In genomic region chr3:18870074-18870640, GRCh38 we compare ENCODE assay signal across 22 cellular contexts.
DNase-seq lines count a peak whose midpoint lies in the region; ATAC-seq and TF ChIP-seq lines count a peak whose summit lies in the region.
"Had no signal": no experiment of that assay in that cellular context is flagged by ENCODE, and none has a peak within 500 bp of the region (broad histone marks: within the 10 kb centered on the region; RNA-seq: fewer than 3 reads in every experiment).

No MANE protein-coding gene starts in this region.

- no peaks in the 10 kb centered on the region for H3K36me3 ChIP-seq in SK-N-SH (replicated peaks in 1 of 2; ENCODE audit: control insufficient read depth in 1 of 2, insufficient read depth in 2 of 2, low read length in 1 of 2)
- H3K36me3 ChIP-seq in tibial nerve, result no peaks in the 10 kb centered on the region
- H3K36me3 ChIP-seq: BLaER1 treated with 17β-estradiol and CSF1 and Interleukin-3, amounts not matched to agents 10 nM and 100 nM had no signal

- intact Hi-C loops in activated T-helper 2 cell treated with anti-CD3 and anti-CD28 coated beads, Interferon-gamma antibody, Interleukin-2, Interleukin-4, amounts not matched to agents 10 μg/mL and 5 μg/mL and 100 μg/mL, durations not matched to agents 14 hours and 24 hours and 36 hours (cut with micrococcal nuclease), result loop anchor here (1.0 to 10.0 kb wide), 6 partner anchors 40 to 314 kb away; no protein-coding TSS in a partner anchor
- intact Hi-C loops in lower leg skin (cut with DNase I; ENCODE audit: low total_unique reads), result no loop called here

- H3K79me2 ChIP-seq in SK-N-SH (ENCODE audit: insufficient read depth), result no peaks in the 10 kb centered on the region

- no peaks in the 10 kb centered on the region for H3K9me3 Mint-ChIP-seq in activated T-cell treated with anti-CD3 and anti-CD28 coated beads, Interleukin-2, amount 50 U/mL, for 4 hours
- no peaks in the 10 kb centered on the region for H3K9me3 Mint-ChIP-seq in activated T-helper 2 cell treated with anti-CD3 and anti-CD28 coated beads, Interferon-gamma antibody, Interleukin-2, Interleukin-4, amounts not matched to agents 10 μg/mL and 5 μg/mL and 100 μg/mL, durations not matched to agents 14 hours and 24 hours and 36 hours
- H3K9me3 Mint-ChIP-seq in stimulated activated effector memory CD8-positive, alpha-beta T cell treated with anti-CD3 and anti-CD28 coated beads, Interleukin-12 subunit alpha, Interleukin-12 subunit beta, amount 100 ng/mL, for 72 hours, result no peaks in the 10 kb centered on the region

- TF ChIP-seq EP300 in SK-N-SH (IDR thresholded peaks at IDR 0.05; ENCODE audit: borderline replicate concordance in 1 of 2, low read depth in 1 of 2, low read length in 1 of 2) (no peak), tibial nerve (IDR thresholded peaks at IDR 0.05) (no peak)

- TF ChIP-seq CTCF in SK-N-SH (IDR thresholded peaks at IDR 0.05), result no peak
- TF ChIP-seq CTCF in lower leg skin (IDR thresholded peaks at IDR 0.05), result no peak
- no peak for TF ChIP-seq CTCF in tibial nerve (IDR thresholded peaks at IDR 0.05)

- peaks cover 30% of the 10 kb centered on the region for H3K4me1 Mint-ChIP-seq in activated T-cell treated with anti-CD3 and anti-CD28 coated beads, Interleukin-2, amount 50 U/mL, for 4 hours (ENCODE audit: low read depth)
- H3K4me1 Mint-ChIP-seq in activated T-helper 2 cell treated with anti-CD3 and anti-CD28 coated beads, Interferon-gamma antibody, Interleukin-2, Interleukin-4, amounts not matched to agents 10 μg/mL and 5 μg/mL and 100 μg/mL, durations not matched to agents 14 hours and 24 hours and 36 hours (ENCODE audit: low read depth), result peaks cover 41% of the 10 kb centered on the region
- peaks cover 18% of the 10 kb centered on the region for H3K4me1 Mint-ChIP-seq in stimulated activated effector memory CD8-positive, alpha-beta T cell treated with anti-CD3 and anti-CD28 coated beads, Interleukin-12 subunit alpha, Interleukin-12 subunit beta, amount 100 ng/mL, for 72 hours

- peak overlapping the region; percentile 71 for H3K27ac Mint-ChIP-seq in activated T-helper 2 cell treated with anti-CD3 and anti-CD28 coated beads, Interferon-gamma antibody, Interleukin-2, Interleukin-4, amounts not matched to agents 10 μg/mL and 5 μg/mL and 100 μg/mL, durations not matched to agents 14 hours and 24 hours and 36 hours
- peak overlapping the region; percentile 73 for H3K27ac Mint-ChIP-seq in stimulated activated effector memory CD8-positive, alpha-beta T cell treated with anti-CD3 and anti-CD28 coated beads, Interleukin-12 subunit alpha, Interleukin-12 subunit beta, amount 100 ng/mL, for 72 hours
- H3K27ac Mint-ChIP-seq: CD8-positive, alpha-beta memory T cell had no signal

- no peaks in the 10 kb centered on the region for H3K27me3 Mint-ChIP-seq in activated T-cell treated with anti-CD3 and anti-CD28 coated beads, Interleukin-2, amount 50 U/mL, for 4 hours (ENCODE audit: low read depth)
- H3K27me3 Mint-ChIP-seq in activated T-helper 2 cell treated with anti-CD3 and anti-CD28 coated beads, Interferon-gamma antibody, Interleukin-2, Interleukin-4, amounts not matched to agents 10 μg/mL and 5 μg/mL and 100 μg/mL, durations not matched to agents 14 hours and 24 hours and 36 hours (ENCODE audit: low read depth), result peaks cover 2% of the 10 kb centered on the region

- WGBS in SK-N-SH (ENCODE audit: low lambda C conversion rate), result 26% methylated on average over 1 of the region's 1 CpG
- WGBS in lower leg skin, 2 donors, result 28 to 40% methylated on average over 1 of the region's 1 CpG
- 84 to 88% methylated on average over 1 of the region's 1 CpG for WGBS in tibial nerve, 2 donors

- DNase-seq in activated T-cell treated with anti-CD3 and anti-CD28 coated beads, Interleukin-2, amount 50 U/mL, for 4 hours, result no peak
- DNase-seq in activated T-cell treated with anti-CD3 and anti-CD28 coated beads for 4 hours, result no peak
- no peak for DNase-seq in SK-N-SH
- DNase-seq in activated T-helper 2 cell treated with anti-CD3 and anti-CD28 coated beads, Interferon-gamma antibody, Interleukin-2, Interleukin-4, amounts not matched to agents 10 μg/mL and 5 μg/mL and 100 μg/mL, durations not matched to agents 14 hours and 24 hours and 36 hours (ENCODE audit: low spot score), result no peak
- DNase-seq in stimulated activated effector memory CD8-positive, alpha-beta T cell treated with anti-CD3 and anti-CD28 coated beads, Interleukin-12 subunit alpha, Interleukin-12 subunit beta, amount 100 ng/mL, for 72 hours (ENCODE audit: low spot score in 2 of 2), result no peak
- no peak for DNase-seq in NAMALWA (ENCODE audit: low spot score)
- no peak for DNase-seq in lower leg skin (ENCODE audit: low spot score in 2 of 2)
- no peak for DNase-seq in tibial nerve (ENCODE audit: low spot score in 2 of 2)
- DNase-seq: CD8-positive, alpha-beta memory T cell; DMS53; EL; GM23248; HCEC 1CT; KG1; MV-4-11; NCI-H1417; NCI-H187 treated with DMSO at 0.1 percent for 48 hours; NCI-H2227 treated with DMSO at 0.1 percent for 48 hours; NCI-H524; SIG-M5 had no signal

- H3K4me1 ChIP-seq in SK-N-SH (ENCODE audit: control insufficient read depth in 1 of 2, insufficient read depth in 2 of 2, low read depth in 1 of 2, low read length in 1 of 2) (no peaks in the 10 kb centered on the region), tibial nerve (no peaks in the 10 kb centered on the region)
- H3K4me1 ChIP-seq: BLaER1 treated with 17β-estradiol and CSF1 and Interleukin-3, amounts not matched to agents 10 nM and 100 nM had no signal

- peak overlapping the region; percentile 37 for H3K4me3 Mint-ChIP-seq in activated T-cell treated with anti-CD3 and anti-CD28 coated beads, Interleukin-2, amount 50 U/mL, for 4 hours
- no peak overlapping the region for H3K4me3 Mint-ChIP-seq in activated T-helper 2 cell treated with anti-CD3 and anti-CD28 coated beads, Interferon-gamma antibody, Interleukin-2, Interleukin-4, amounts not matched to agents 10 μg/mL and 5 μg/mL and 100 μg/mL, durations not matched to agents 14 hours and 24 hours and 36 hours (ENCODE audit: low read depth)
- peak overlapping the region; percentile 27 for H3K4me3 Mint-ChIP-seq in stimulated activated effector memory CD8-positive, alpha-beta T cell treated with anti-CD3 and anti-CD28 coated beads, Interleukin-12 subunit alpha, Interleukin-12 subunit beta, amount 100 ng/mL, for 72 hours
- H3K4me3 Mint-ChIP-seq: CD8-positive, alpha-beta memory T cell had no signal

- H2AFZ ChIP-seq in SK-N-SH (ENCODE audit: low read depth), result no peak overlapping the region; the same call in 1 of the 2 replicates
- H2AFZ ChIP-seq: GM23248 had no signal

- H3K9ac ChIP-seq in SK-N-SH, result no peak overlapping the region
- H3K9ac ChIP-seq: BLaER1 treated with 17β-estradiol and CSF1 and Interleukin-3, amounts not matched to agents 10 nM and 100 nM; GM23248 had no signal

- peaks cover 9% of the 10 kb centered on the region for H3F3A ChIP-seq in SK-N-SH (replicated peaks; ENCODE audit: insufficient read depth)

- CTCF ChIA-PET in SK-N-SH (lab: Yijun Ruan, JAX), result interaction anchor here (1.2 kb wide), 1 partner anchor 10 kb away, joined by 3 read pairs; no protein-coding TSS in a partner anchor

- H3K27me3 ChIP-seq in SK-N-SH (ENCODE audit: insufficient read depth) (no peaks in the 10 kb centered on the region), tibial nerve (no peaks in the 10 kb centered on the region)
- H3K27me3 ChIP-seq: BLaER1 treated with 17β-estradiol and CSF1 and Interleukin-3, amounts not matched to agents 10 nM and 100 nM had no signal

- H3K27ac ChIP-seq in SK-N-SH (ENCODE audit: low read depth in 2 of 2, low read length in 1 of 2) (peak overlapping the region in 1 of 2 experiments; percentile 31; a peak in 2 of 4 replicates), tibial nerve (no peak overlapping the region)
- H3K27ac ChIP-seq: BLaER1 treated with 17β-estradiol and CSF1 and Interleukin-3, amounts not matched to agents 10 nM and 100 nM; GM23248; RWPE1 had no signal

- H3K9me2 ChIP-seq in SK-N-SH, result no peaks in the 10 kb centered on the region

- H3K4me2 ChIP-seq in SK-N-SH, result no peak overlapping the region
- H3K4me2 ChIP-seq: BLaER1 treated with 17β-estradiol and CSF1 and Interleukin-3, amounts not matched to agents 10 nM and 100 nM had no signal

- POLR2A ChIA-PET in SK-N-SH (lab: Yijun Ruan, JAX), result no interaction called here

- no peak overlapping the region for H3K4me3 ChIP-seq in SK-N-SH (ENCODE audit: low read depth in 2 of 2, low read length in 1 of 2)
- H3K4me3 ChIP-seq in lower leg skin (ENCODE audit: low read depth, poor library complexity, severe bottlenecking), result no peak overlapping the region
- H3K4me3 ChIP-seq in tibial nerve, result no peak overlapping the region
- H3K4me3 ChIP-seq: BLaER1 treated with 17β-estradiol and CSF1 and Interleukin-3, amounts not matched to agents 10 nM and 100 nM; GM23248 had no signal

- no peaks in the 10 kb centered on the region for H4K20me1 ChIP-seq in SK-N-SH (ENCODE audit: insufficient read depth)
- H4K20me1 ChIP-seq: BLaER1 treated with 17β-estradiol and CSF1 and Interleukin-3, amounts not matched to agents 10 nM and 100 nM had no signal

- H3K9me3 ChIP-seq in SK-N-SH, result no peaks in the 10 kb centered on the region
- no peaks in the 10 kb centered on the region for H3K9me3 ChIP-seq in tibial nerve
- H3K9me3 ChIP-seq: BLaER1 treated with 17β-estradiol and CSF1 and Interleukin-3, amounts not matched to agents 10 nM and 100 nM had no signal

- no peak for TF ChIP-seq POLR2A in lower leg skin (IDR thresholded peaks at IDR 0.05)
- no peak for TF ChIP-seq POLR2A in tibial nerve (IDR thresholded peaks at IDR 0.05)

- no peak for TF ChIP-seq RAD21 in SK-N-SH (IDR thresholded peaks at IDR 0.05; ENCODE audit: low read length)

- ATAC-seq in activated T-cell treated with anti-CD3 and anti-CD28 coated beads, Interleukin-2, amount 50 U/mL, for 4 hours, result peak; percentile 38 to 49
- ATAC-seq in stimulated activated effector memory CD8-positive, alpha-beta T cell treated with anti-CD3 and anti-CD28 coated beads, Interleukin-12 subunit alpha, Interleukin-12 subunit beta, amount 100 ng/mL, for 72 hours, result peak; percentile 64

- H3K36me3 Mint-ChIP-seq in activated T-cell treated with anti-CD3 and anti-CD28 coated beads, Interleukin-2, amount 50 U/mL, for 4 hours (ENCODE audit: insufficient read depth), result no peaks in the 10 kb centered on the region
- H3K36me3 Mint-ChIP-seq in activated T-helper 2 cell treated with anti-CD3 and anti-CD28 coated beads, Interferon-gamma antibody, Interleukin-2, Interleukin-4, amounts not matched to agents 10 μg/mL and 5 μg/mL and 100 μg/mL, durations not matched to agents 14 hours and 24 hours and 36 hours (ENCODE audit: low read depth), result peaks cover 2% of the 10 kb centered on the region
- no peaks in the 10 kb centered on the region for H3K36me3 Mint-ChIP-seq in stimulated activated effector memory CD8-positive, alpha-beta T cell treated with anti-CD3 and anti-CD28 coated beads, Interleukin-12 subunit alpha, Interleukin-12 subunit beta, amount 100 ng/mL, for 72 hours
